Comparison of ENCODE assay signal across 6 cellular contexts in the genomic region with DNA sequence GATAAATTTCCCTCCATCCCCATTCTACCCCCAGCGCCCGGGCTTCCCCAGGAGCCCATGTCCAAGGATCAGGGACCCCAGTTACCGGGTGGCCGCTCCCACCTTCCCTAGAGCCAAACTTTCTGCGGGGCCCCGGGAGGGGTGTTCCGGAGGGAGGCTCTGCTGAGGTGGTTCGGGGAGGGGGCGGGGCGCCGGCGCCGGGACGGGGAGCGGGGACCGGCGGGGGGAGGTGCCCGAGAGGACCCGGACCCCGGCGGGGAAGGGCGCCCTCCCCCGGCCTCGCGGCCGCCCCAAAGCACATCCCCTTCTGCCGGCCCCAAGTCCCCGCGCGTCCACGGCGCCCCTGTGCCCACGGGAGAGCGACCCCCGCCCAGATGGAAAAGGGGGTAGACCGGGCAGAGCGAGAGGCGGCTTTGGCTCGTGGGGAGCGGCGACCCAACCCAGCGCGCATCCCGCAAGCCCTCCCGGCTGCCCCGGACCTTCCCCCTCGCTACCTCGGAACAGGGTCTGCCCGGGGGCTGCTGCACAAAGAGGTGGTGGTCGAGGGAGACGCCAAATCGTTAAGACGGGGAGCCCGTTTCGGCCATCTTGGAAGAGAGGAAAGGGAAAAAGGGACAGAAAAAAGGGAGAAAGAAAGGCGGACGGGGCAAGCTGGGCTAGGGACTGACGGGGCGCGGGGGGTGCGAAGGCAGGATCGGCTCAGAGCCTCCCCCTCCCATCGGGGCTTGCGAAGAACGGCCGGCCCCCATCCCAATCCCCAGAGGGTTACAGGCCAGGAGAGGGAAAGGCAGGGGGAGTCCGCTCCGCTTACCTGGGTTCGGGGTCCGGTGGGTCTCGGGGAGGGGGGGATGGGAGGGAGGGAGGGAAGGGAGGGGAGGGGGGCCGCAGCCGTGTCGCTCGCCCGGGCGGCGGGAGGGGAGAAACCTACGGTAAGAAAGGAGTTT. TPM values are rescaled to one million over a fixed set of nuclear protein-coding genes. Genes with fewer than 3 reads are reported as not detected.
A peak's percentile ranks its signal among the peaks of the same experiment; 100 is the strongest.
DNase-seq lines count a peak whose midpoint lies in the region; ATAC-seq lines count a peak whose summit lies in the region.

No MANE protein-coding gene starts in this region.

- peak; percentile 53 for DNase-seq in NCI-H146 (lab: John Stamatoyannopoulos, UW)
- no peak for DNase-seq in NCI-H146 treated with DMSO at 0.1 percent for 48 hours (lab: John Stamatoyannopoulos, UW; ENCODE audit: unreplicated experiment)
- DNase-seq in myocyte (ENCODE audit: low read depth) = peak; percentile 31
- no peak for DNase-seq in stimulated activated CD4-positive, alpha-beta T cell treated with anti-CD3 and anti-CD28 coated beads, Interleukin-4, amount 100 ng/mL, for 24 hours

- ATAC-seq in HG03520 (IDR thresholded peaks at IDR 0.05; ENCODE audit: unreplicated experiment) = no peak

- peak overlapping the region; percentile 62 for H3K27ac ChIP-seq in angular gyrus (ENCODE audit: low read depth, low read length)

RNA-seq across cellular contexts. Expression of gene PCGF2, which starts 0.5 kb away (rescaled TPM):
- total RNA-seq in myocyte = 2.0 and 2.3 TPM in 2 replicates
- polyA plus RNA-seq in myocyte (2012) = 46.0 TPM

RNA-seq across cellular contexts. Expression of gene PSMB3, which starts 4.9 kb away (rescaled TPM):
- 165 and 179 TPM in 2 replicates for total RNA-seq in myocyte
- polyA plus RNA-seq in myocyte (2012) = 229 TPM

RNA-seq across cellular contexts. Expression of gene CISD3, which starts 17.5 kb away (rescaled TPM):
- total RNA-seq in myocyte = 3.7 and 6.2 TPM in 2 replicates
- polyA plus RNA-seq in myocyte (2012) = 32.6 TPM

RNA-seq across cellular contexts. Expression of gene MLLT6, which starts 42.6 kb away (rescaled TPM):
- 42.7 and 54.6 TPM in 2 replicates for total RNA-seq in myocyte
- 59.5 TPM for polyA plus RNA-seq in myocyte (2012)

RNA-seq across cellular contexts. Expression of gene PIP4K2B, which starts 51.7 kb away (rescaled TPM):
- 74.4 and 89.7 TPM in 2 replicates for total RNA-seq in myocyte
- polyA plus RNA-seq in myocyte (2012) = 46.0 TPM

Comparison
In these comparisons a context has a peak if more than half of its experiments do, and no peak if none do; other contexts are left out.
1. DNase-seq: peak in NCI-H146 (single experiment) and myocyte (single experiment); none in NCI-H146 treated with DMSO at 0.1 percent for 48 hours (single experiment) and stimulated activated CD4-positive, alpha-beta T cell treated with anti-CD3 and anti-CD28 coated beads, Interleukin-4, amount 100 ng/mL, for 24 hours (single experiment).